ENCODE assay signal across 26 cellular contexts in genomic region chr11:86442827-86443226, GRCh38.
A peak's percentile ranks its signal among the peaks of the same experiment; 100 is the strongest.
DNase-seq lines count a peak whose midpoint lies in the region; ATAC-seq and TF ChIP-seq lines count a peak whose summit lies in the region.
"Had no signal": no experiment of that assay in that cellular context is flagged by ENCODE, and none has a peak within 500 bp of the region (broad histone marks: within the 10 kb centered on the region; RNA-seq: fewer than 3 reads in every experiment).

No MANE protein-coding gene starts in this region.

- POLR2A ChIA-PET in activated CD8-positive, alpha-beta T cell treated with anti-CD3 and anti-CD28 coated beads for 36 hours (lab: Charles Lee), result no interaction called here
- POLR2A ChIA-PET in activated CD8-positive, alpha-beta T cell treated with anti-CD3 and anti-CD28 coated beads, Interleukin-2, amount 10 ng/mL, durations not matched to agents 7 days and 5 days (lab: Charles Lee), result no interaction called here

- no peak for DNase-seq in activated CD8-positive, alpha-beta T cell treated with anti-CD3 and anti-CD28 coated beads for 36 hours
- no peak for DNase-seq in activated CD8-positive, alpha-beta T cell treated with anti-CD3 and anti-CD28 coated beads, Interleukin-2, amount 10 ng/mL, durations not matched to agents 7 days and 5 days
- DNase-seq in HT-29 (ENCODE audit: low spot score) (peak; percentile 10), fibroblast of peridontal ligament (ENCODE audit: extremely low read depth) (peak; percentile 45), middle frontal gyrus (ENCODE audit: extremely low spot score, low spot score) (no peak), NCI-H1092 (lab: John Stamatoyannopoulos, UW) (no peak), hippocampal formation (lab: John Stamatoyannopoulos, UW) (no peak)
- DNase-seq in stimulated activated naive CD8-positive, alpha-beta T cell treated with anti-CD3 and anti-CD28 coated beads, Interleukin-15, amount 100 ng/mL, for 72 hours, result no peak
- DNase-seq: activated T-cell treated with anti-CD3 and anti-CD28 coated beads for 4 hours; colonic mucosa; DMS53; effector memory CD4-positive, alpha-beta T cell; GDM1; HCEC 1CT; mammary epithelial cell; NCI-H1436; NCI-H2081 treated with DMSO at 0.1 percent for 48 hours; NCI-H345; NCI-H774; stimulated activated CD4-positive, alpha-beta T cell treated with anti-CD3 and anti-CD28 coated beads, Interleukin-12 subunit alpha, Interleukin-12 subunit beta, amount 100 ng/mL, for 4 hours; stimulated activated CD4-positive, alpha-beta T cell treated with anti-CD3 and anti-CD28 coated beads, Interleukin-4, amount 100 ng/mL, for 4 hours; stimulated activated naive CD4-positive, alpha-beta T cell treated with Interleukin-2 at 50 U/mL for 16 hours; T-cell; transverse colon had no signal

- H3K27me3 Mint-ChIP-seq in activated CD8-positive, alpha-beta T cell treated with anti-CD3 and anti-CD28 coated beads for 36 hours, result no peaks in the 10 kb centered on the region
- no peaks in the 10 kb centered on the region for H3K27me3 Mint-ChIP-seq in activated CD8-positive, alpha-beta T cell treated with anti-CD3 and anti-CD28 coated beads, Interleukin-2, amount 10 ng/mL, durations not matched to agents 7 days and 5 days (ENCODE audit: low read depth)
- no peaks in the 10 kb centered on the region for H3K27me3 Mint-ChIP-seq in stimulated activated naive CD8-positive, alpha-beta T cell treated with anti-CD3 and anti-CD28 coated beads, Interleukin-15, amount 100 ng/mL, for 72 hours
- H3K27me3 Mint-ChIP-seq: B cell, T-cell had no signal

- peak; percentile 8 for ATAC-seq in activated CD8-positive, alpha-beta T cell treated with anti-CD3 and anti-CD28 coated beads for 36 hours
- ATAC-seq in activated CD8-positive, alpha-beta T cell treated with anti-CD3 and anti-CD28 coated beads, Interleukin-2, amount 10 ng/mL, durations not matched to agents 7 days and 5 days, result no peak
- no peak for ATAC-seq in stimulated activated naive CD8-positive, alpha-beta T cell treated with anti-CD3 and anti-CD28 coated beads, Interleukin-15, amount 100 ng/mL, for 72 hours
- ATAC-seq: T-cell had no signal

- no peak overlapping the region for H3K27ac Mint-ChIP-seq in activated CD8-positive, alpha-beta T cell treated with anti-CD3 and anti-CD28 coated beads for 36 hours
- H3K27ac Mint-ChIP-seq in activated CD8-positive, alpha-beta T cell treated with anti-CD3 and anti-CD28 coated beads, Interleukin-2, amount 10 ng/mL, durations not matched to agents 7 days and 5 days, result no peak overlapping the region
- H3K27ac Mint-ChIP-seq in stimulated activated naive CD8-positive, alpha-beta T cell treated with anti-CD3 and anti-CD28 coated beads, Interleukin-15, amount 100 ng/mL, for 72 hours, result peak overlapping the region; percentile 29 to 60
- H3K27ac Mint-ChIP-seq: B cell, T-cell had no signal

- H3K4me1 Mint-ChIP-seq in activated CD8-positive, alpha-beta T cell treated with anti-CD3 and anti-CD28 coated beads for 36 hours (ENCODE audit: low read depth), result peaks cover 69% of the 10 kb centered on the region
- H3K4me1 Mint-ChIP-seq in activated CD8-positive, alpha-beta T cell treated with anti-CD3 and anti-CD28 coated beads, Interleukin-2, amount 10 ng/mL, durations not matched to agents 7 days and 5 days (ENCODE audit: low read depth), result peaks cover 23% of the 10 kb centered on the region
- H3K4me1 Mint-ChIP-seq in stimulated activated naive CD8-positive, alpha-beta T cell treated with anti-CD3 and anti-CD28 coated beads, Interleukin-15, amount 100 ng/mL, for 72 hours, result peaks cover 17% of the 10 kb centered on the region
- H3K4me1 Mint-ChIP-seq: B cell, neural crest cell, T-cell had no signal

- peak overlapping the region; percentile 14 for H3K4me3 Mint-ChIP-seq in activated CD8-positive, alpha-beta T cell treated with anti-CD3 and anti-CD28 coated beads for 36 hours
- no peak overlapping the region for H3K4me3 Mint-ChIP-seq in activated CD8-positive, alpha-beta T cell treated with anti-CD3 and anti-CD28 coated beads, Interleukin-2, amount 10 ng/mL, durations not matched to agents 7 days and 5 days
- H3K4me3 Mint-ChIP-seq in stimulated activated naive CD8-positive, alpha-beta T cell treated with anti-CD3 and anti-CD28 coated beads, Interleukin-15, amount 100 ng/mL, for 72 hours, result peak overlapping the region; percentile 13 to 52
- H3K4me3 Mint-ChIP-seq: B cell, neural crest cell, T-cell had no signal

- H3K36me3 Mint-ChIP-seq in activated CD8-positive, alpha-beta T cell treated with anti-CD3 and anti-CD28 coated beads for 36 hours (ENCODE audit: low read depth), result peaks cover 38% of the 10 kb centered on the region
- H3K36me3 Mint-ChIP-seq in activated CD8-positive, alpha-beta T cell treated with anti-CD3 and anti-CD28 coated beads, Interleukin-2, amount 10 ng/mL, durations not matched to agents 7 days and 5 days (ENCODE audit: low read depth), result no peaks in the 10 kb centered on the region

- intact Hi-C loops in activated CD8-positive, alpha-beta T cell treated with anti-CD3 and anti-CD28 coated beads for 36 hours (cut with micrococcal nuclease), result loop anchor here (10.0 kb wide), 2 partner anchors 138 to 498 kb away; partner anchors contain the start of gene HIKESHI

- peaks cover 1% of the 10 kb centered on the region for H3K9me3 Mint-ChIP-seq in activated CD8-positive, alpha-beta T cell treated with anti-CD3 and anti-CD28 coated beads for 36 hours
- no peaks in the 10 kb centered on the region for H3K9me3 Mint-ChIP-seq in activated CD8-positive, alpha-beta T cell treated with anti-CD3 and anti-CD28 coated beads, Interleukin-2, amount 10 ng/mL, durations not matched to agents 7 days and 5 days (ENCODE audit: insufficient read depth)
- H3K9me3 Mint-ChIP-seq in stimulated activated naive CD8-positive, alpha-beta T cell treated with anti-CD3 and anti-CD28 coated beads, Interleukin-15, amount 100 ng/mL, for 72 hours, result peaks cover 0 to 7% of the 10 kb centered on the region in 2 donors
- H3K9me3 Mint-ChIP-seq: neural crest cell, T-cell had no signal

- CTCF ChIA-PET in activated CD8-positive, alpha-beta T cell treated with anti-CD3 and anti-CD28 coated beads for 36 hours (lab: Charles Lee), result interaction anchor here (1.5 to 2.9 kb wide), 2 partner anchors 15 to 166 kb away, joined by 3 to 9 read pairs; no protein-coding TSS in a partner anchor
- CTCF ChIA-PET in activated CD8-positive, alpha-beta T cell treated with anti-CD3 and anti-CD28 coated beads, Interleukin-2, amount 10 ng/mL, durations not matched to agents 7 days and 5 days (lab: Charles Lee), result interaction anchor here (1.4 kb wide), 1 partner anchor 11 kb away, joined by 3 read pairs; no protein-coding TSS in a partner anchor

- TF ChIP-seq CTCF in activated CD8-positive, alpha-beta T cell treated with anti-CD3 and anti-CD28 coated beads for 36 hours (IDR thresholded peaks at IDR 0.05), result no peak

Comparison
In these comparisons a context has a peak if more than half of its experiments do, and no peak if none do; other contexts are left out.
1. DNase-seq: peak in HT-29 (single experiment) and fibroblast of peridontal ligament (single experiment); none in activated CD8-positive, alpha-beta T cell treated with anti-CD3 and anti-CD28 coated beads for 36 hours (single experiment), activated CD8-positive, alpha-beta T cell treated with anti-CD3 and anti-CD28 coated beads, Interleukin-2, amount 10 ng/mL, durations not matched to agents 7 days and 5 days (single experiment), stimulated activated naive CD8-positive, alpha-beta T cell treated with anti-CD3 and anti-CD28 coated beads, Interleukin-15, amount 100 ng/mL, for 72 hours (0 of 2), middle frontal gyrus (single experiment), NCI-H1092 (single experiment) and hippocampal formation (0 of 2).
2. H3K27ac Mint-ChIP-seq: peak in stimulated activated naive CD8-positive, alpha-beta T cell treated with anti-CD3 and anti-CD28 coated beads, Interleukin-15, amount 100 ng/mL, for 72 hours (2 of 2); none in activated CD8-positive, alpha-beta T cell treated with anti-CD3 and anti-CD28 coated beads for 36 hours (single experiment) and activated CD8-positive, alpha-beta T cell treated with anti-CD3 and anti-CD28 coated beads, Interleukin-2, amount 10 ng/mL, durations not matched to agents 7 days and 5 days (single experiment).